ENCODE assay signal across 30 cellular contexts in genomic region chr13:31827707-31828106, GRCh38.
DNase-seq lines count a peak whose midpoint lies in the region; ATAC-seq and TF ChIP-seq lines count a peak whose summit lies in the region.
"Had no signal": no experiment of that assay in that cellular context is flagged by ENCODE, and none has a peak within 500 bp of the region (broad histone marks: within the 10 kb centered on the region; RNA-seq: fewer than 3 reads in every experiment).

No MANE protein-coding gene starts in this region.

- no peaks in the 10 kb centered on the region for H3K27me3 Mint-ChIP-seq in dendritic cell treated with granulocyte-macrophage colony-stimulating factor and Interleukin-4, amounts not matched to agents 40 ng/mL and 50 ng/mL, for 4 days
- H3K27me3 Mint-ChIP-seq: activated CD4-positive, alpha-beta T cell treated with anti-CD3 and anti-CD28 coated beads for 36 hours; CD4-positive, alpha-beta T cell had no signal

- H3K4me3 Mint-ChIP-seq in dendritic cell treated with granulocyte-macrophage colony-stimulating factor and Interleukin-4, amounts not matched to agents 40 ng/mL and 50 ng/mL, for 4 days = no peak overlapping the region
- H3K4me3 Mint-ChIP-seq: activated CD4-positive, alpha-beta T cell treated with anti-CD3 and anti-CD28 coated beads for 36 hours; activated CD8-positive, alpha-beta T cell treated with anti-CD3 and anti-CD28 coated beads, Interleukin-2, amount 10 ng/mL, durations not matched to agents 7 days and 5 days; brain; CD4-positive, alpha-beta T cell; naive thymus-derived CD8-positive, alpha-beta T cell; stimulated activated effector memory CD8-positive, alpha-beta T cell treated with anti-CD3 and anti-CD28 coated beads, Interleukin-12 subunit alpha, Interleukin-12 subunit beta, amount 100 ng/mL, for 72 hours had no signal

- H3K4me1 Mint-ChIP-seq in dendritic cell treated with granulocyte-macrophage colony-stimulating factor and Interleukin-4, amounts not matched to agents 40 ng/mL and 50 ng/mL, for 4 days (ENCODE audit: low read depth) = peaks cover 25% of the 10 kb centered on the region
- H3K4me1 Mint-ChIP-seq: activated CD4-positive, alpha-beta T cell treated with anti-CD3 and anti-CD28 coated beads for 36 hours had no signal

- no peaks in the 10 kb centered on the region for H3K36me3 ChIP-seq in cardiac muscle cell
- no peaks in the 10 kb centered on the region for H3K36me3 ChIP-seq in left lung
- H3K36me3 ChIP-seq: gastrocnemius medialis, upper lobe of left lung had no signal

- H3K4me3 ChIP-seq in cardiac muscle cell (no peak overlapping the region), left lung (no peak overlapping the region)
- H3K4me3 ChIP-seq: gastrocnemius medialis, psoas muscle, upper lobe of left lung had no signal

- no peaks in the 10 kb centered on the region for H3K9me3 ChIP-seq in cardiac muscle cell (ENCODE audit: low read depth)
- H3K9me3 ChIP-seq in left lung = no peaks in the 10 kb centered on the region
- H3K9me3 ChIP-seq: gastrocnemius medialis, psoas muscle, upper lobe of left lung had no signal

- H3K27ac ChIP-seq in cardiac muscle cell = peak overlapping the region; percentile 77
- H3K27ac ChIP-seq in left lung = no peak overlapping the region
- H3K27ac ChIP-seq: gastrocnemius medialis, psoas muscle, upper lobe of left lung, VCaP had no signal

- ATAC-seq in Right ventricle myocardium inferior = no peak
- peak; percentile 92 for ATAC-seq in left lung
- ATAC-seq in GM21717 (IDR thresholded peaks at IDR 0.05; ENCODE audit: unreplicated experiment) = no peak
- ATAC-seq in GM18909 (IDR thresholded peaks at IDR 0.05; ENCODE audit: poor library complexity, unreplicated experiment) = no peak
- ATAC-seq: activated CD4-positive, alpha-beta T cell treated with anti-CD3 and anti-CD28 coated beads for 36 hours; activated CD8-positive, alpha-beta T cell treated with anti-CD3 and anti-CD28 coated beads, Interleukin-2, amount 10 ng/mL, durations not matched to agents 7 days and 5 days; gastrocnemius medialis; HCT116; HepG2; naive thymus-derived CD8-positive, alpha-beta T cell; Panc1; psoas muscle; stimulated activated effector memory CD8-positive, alpha-beta T cell treated with anti-CD3 and anti-CD28 coated beads, Interleukin-12 subunit alpha, Interleukin-12 subunit beta, amount 100 ng/mL, for 72 hours had no signal

- H3K9me3 Mint-ChIP-seq in dendritic cell treated with granulocyte-macrophage colony-stimulating factor and Interleukin-4, amounts not matched to agents 40 ng/mL and 50 ng/mL, for 4 days = no peaks in the 10 kb centered on the region
- H3K9me3 Mint-ChIP-seq: brain; CD4-positive, alpha-beta T cell; stimulated activated effector memory CD8-positive, alpha-beta T cell treated with anti-CD3 and anti-CD28 coated beads, Interleukin-12 subunit alpha, Interleukin-12 subunit beta, amount 100 ng/mL, for 72 hours had no signal

- H3K27me3 ChIP-seq in cardiac muscle cell = no peaks in the 10 kb centered on the region
- no peaks in the 10 kb centered on the region for H3K27me3 ChIP-seq in left lung
- H3K27me3 ChIP-seq: gastrocnemius medialis, upper lobe of left lung had no signal

- DNase-seq in cardiac muscle cell (ENCODE audit: low read depth in 1 of 2, low spot score in 1 of 2) (peak in 1 of 2 donors; percentile 84), Right ventricle myocardium inferior (ENCODE audit: missing footprints) (no peak), left lung (no peak), COLO668 (lab: John Stamatoyannopoulos, UW; ENCODE audit: unreplicated experiment) (no peak)
- DNase-seq in stimulated activated naive CD4-positive, alpha-beta T cell treated with Interleukin-2 at 50 U/mL for 16 hours (lab: John Stamatoyannopoulos, UW) = no peak
- DNase-seq: activated CD4-positive, alpha-beta T cell treated with anti-CD3 and anti-CD28 coated beads for 36 hours; activated CD8-positive, alpha-beta T cell treated with anti-CD3 and anti-CD28 coated beads, Interleukin-2, amount 10 ng/mL, durations not matched to agents 7 days and 5 days; activated naive CD4-positive, alpha-beta T cell treated with anti-CD3 and anti-CD28 coated beads, Interleukin-2, amount 50 U/mL, for 16 hours; CD4-positive, alpha-beta T cell; gastrocnemius medialis; hippocampal formation; naive thymus-derived CD8-positive, alpha-beta T cell; NCI-H1436; NCI-H2081 treated with DMSO at 0.1 percent for 48 hours; NCI-H446; NCI-H774; psoas muscle; SIG-M5; SW 1271; T-helper 9 cell had no signal

- intact Hi-C loops in Right ventricle myocardium inferior (cut with DNase I) = loop anchor here (10.0 kb wide), 2 partner anchors 347 to 487 kb away; partner anchors contain the start of genes BRCA2 and ZAR1L
- intact Hi-C loops in dendritic cell treated with granulocyte-macrophage colony-stimulating factor and Interleukin-4, amounts not matched to agents 40 ng/mL and 50 ng/mL, for 4 days (cut with micrococcal nuclease) = loop anchor here (10.0 kb wide), 1 partner anchor 477 kb away; no protein-coding TSS in a partner anchor
- intact Hi-C loops in left lung (cut with DNase I) = no loop called here

- H3K4me1 ChIP-seq in cardiac muscle cell (ENCODE audit: low read depth) (peaks cover 17% of the 10 kb centered on the region), left lung (no peaks in the 10 kb centered on the region)
- H3K4me1 ChIP-seq: gastrocnemius medialis, psoas muscle had no signal

- no peaks in the 10 kb centered on the region for H3K36me3 Mint-ChIP-seq in dendritic cell treated with granulocyte-macrophage colony-stimulating factor and Interleukin-4, amounts not matched to agents 40 ng/mL and 50 ng/mL, for 4 days (ENCODE audit: low read depth)
- H3K36me3 Mint-ChIP-seq: brain; naive thymus-derived CD8-positive, alpha-beta T cell; stimulated activated effector memory CD8-positive, alpha-beta T cell treated with anti-CD3 and anti-CD28 coated beads, Interleukin-12 subunit alpha, Interleukin-12 subunit beta, amount 100 ng/mL, for 72 hours had no signal

- TF ChIP-seq CTCF in cardiac muscle cell (IDR thresholded peaks at IDR 0.05; ENCODE audit: low read depth, low read length) (no peak), left lung (IDR thresholded peaks at IDR 0.05) (no peak)

- H3K27ac Mint-ChIP-seq in dendritic cell treated with granulocyte-macrophage colony-stimulating factor and Interleukin-4, amounts not matched to agents 40 ng/mL and 50 ng/mL, for 4 days = peak overlapping the region; percentile 39
- H3K27ac Mint-ChIP-seq: activated CD4-positive, alpha-beta T cell treated with anti-CD3 and anti-CD28 coated beads for 36 hours; activated CD8-positive, alpha-beta T cell treated with anti-CD3 and anti-CD28 coated beads, Interleukin-2, amount 10 ng/mL, durations not matched to agents 7 days and 5 days; CD4-positive, alpha-beta T cell; naive thymus-derived CD8-positive, alpha-beta T cell; stimulated activated effector memory CD8-positive, alpha-beta T cell treated with anti-CD3 and anti-CD28 coated beads, Interleukin-12 subunit alpha, Interleukin-12 subunit beta, amount 100 ng/mL, for 72 hours had no signal

Comparison
In these comparisons a context has a peak if more than half of its experiments do, and no peak if none do; other contexts are left out.
1. intact Hi-C loops: an anchor here in Right ventricle myocardium inferior (10.0 kb wide) and dendritic cell treated with granulocyte-macrophage colony-stimulating factor and Interleukin-4, amounts not matched to agents 40 ng/mL and 50 ng/mL, for 4 days (10.0 kb wide); none called in left lung.